ENCODE assay signal across 24 cellular contexts in the genomic region with DNA sequence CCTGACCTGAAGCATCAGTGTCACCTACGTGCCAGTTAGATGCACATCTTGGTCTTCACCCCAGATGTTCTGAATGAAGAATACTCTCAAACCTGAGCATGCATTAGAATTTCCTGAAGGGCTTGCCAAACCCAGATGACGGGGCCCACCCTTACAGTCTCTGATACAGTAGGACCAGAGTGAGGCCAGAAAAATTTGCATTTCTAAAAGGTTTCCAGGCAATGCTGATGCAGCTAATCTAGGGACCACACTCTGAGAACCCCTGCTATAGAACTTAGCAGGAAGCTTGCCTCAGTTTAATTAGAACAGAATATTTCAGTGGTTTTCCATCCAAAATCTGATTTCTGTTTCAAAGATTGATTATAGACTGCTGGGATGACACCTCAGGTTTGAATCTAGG. TPM values are rescaled to one million over a fixed set of nuclear protein-coding genes. Genes with fewer than 3 reads are reported as not detected.
DNase-seq lines count a peak whose midpoint lies in the region; ATAC-seq, FAIRE-seq and TF ChIP-seq lines count a peak whose summit lies in the region.
"Had no signal": no experiment of that assay in that cellular context is flagged by ENCODE, and none has a peak within 500 bp of the region (broad histone marks: within the 10 kb centered on the region; RNA-seq: fewer than 3 reads in every experiment).

No MANE protein-coding gene starts in this region.

- TF ChIP-seq CTCF in mammary epithelial cell (conservative IDR thresholded peaks at IDR 0.05 in 1 of 2, IDR thresholded peaks at IDR 0.05 in 1 of 2; ENCODE audit: extremely low read depth in 1 of 2, insufficient read depth in 1 of 2, low read depth in 1 of 2, low read length in 2 of 2): no peak
- TF ChIP-seq CTCF in breast epithelium (IDR thresholded peaks at IDR 0.05): no peak
- TF ChIP-seq CTCF in K562 (IDR thresholded peaks at IDR 0.05 in 2 of 3, conservative IDR thresholded peaks at IDR 0.05 in 1 of 3; ENCODE audit: insufficient read depth in 2 of 3, low read depth in 1 of 3, low read length in 3 of 3): no peak
- no peak for TF ChIP-seq CTCF in smooth muscle cell (IDR thresholded peaks at IDR 0.05; ENCODE audit: borderline replicate concordance, insufficient read depth, poor library complexity, severe bottlenecking)

- H2AFZ ChIP-seq in mammary epithelial cell (ENCODE audit: low read depth, low read length) (no peak overlapping the region), K562 (ENCODE audit: low read depth, low read length) (peak overlapping the region; percentile 98), smooth muscle cell (ENCODE audit: low read depth) (peak overlapping the region; percentile 78)
- H2AFZ ChIP-seq: parathyroid adenoma had no signal

- H3K27ac ChIP-seq in mammary epithelial cell (ENCODE audit: insufficient read depth, low read depth, low read length) (no peak overlapping the region), breast epithelium (no peak overlapping the region), K562 (ENCODE audit: extremely low read depth, low read depth, low read length) (peak overlapping the region; percentile 76; the same call in 1 of the 3 replicates), smooth muscle cell (ENCODE audit: low read depth) (peak overlapping the region; percentile 85)
- H3K27ac ChIP-seq: parathyroid adenoma, sigmoid colon had no signal

- dilution Hi-C loops in mammary epithelial cell (cut with HindIII; ENCODE audit: low sequenced_read_pairs): no loop called here

- CTCF ChIA-PET in mammary epithelial cell (lab: Charles Lee; ENCODE audit: low non-redundant PET) (no interaction called here), K562 (lab: Yijun Ruan, JAX; ENCODE audit: low intra/inter-chr PET ratio) (no interaction called here)

- H4K20me1 ChIP-seq in mammary epithelial cell (ENCODE audit: insufficient read depth, low read length) (no peaks in the 10 kb centered on the region), K562 (replicated peaks; ENCODE audit: control insufficient read depth, insufficient read depth, low read length) (no peaks in the 10 kb centered on the region), smooth muscle cell (ENCODE audit: low read depth) (no peaks in the 10 kb centered on the region)

- POLR2A ChIA-PET in K562 (lab: Yijun Ruan, JAX): no interaction called here

- peak; percentile 59 for ATAC-seq in HG03095 (IDR thresholded peaks at IDR 0.05; ENCODE audit: unreplicated experiment)
- ATAC-seq in K562: no peak
- no peak for ATAC-seq in HG02885 (IDR thresholded peaks at IDR 0.05; ENCODE audit: poor library complexity, unreplicated experiment)
- ATAC-seq in HG02970 (IDR thresholded peaks at IDR 0.05; ENCODE audit: low FRiP score, unreplicated experiment): no peak
- ATAC-seq: naive thymus-derived CD8-positive, alpha-beta T cell; T-helper 17 cell had no signal

- H3K9me1 ChIP-seq in K562 (ENCODE audit: control insufficient read depth, insufficient read depth, low read length): no peaks in the 10 kb centered on the region

- intact Hi-C loops in mammary epithelial cell (cut with micrococcal nuclease): no loop called here
- intact Hi-C loops in breast epithelium (cut with DNase I; ENCODE audit: low total_unique reads): loop anchor here (10.0 kb wide), 1 partner anchor 661 kb away; no protein-coding TSS in a partner anchor
- intact Hi-C loops in K562 (cut with micrococcal nuclease): no loop called here

- TF ChIP-seq RAD21 in K562 (CRISPR knock-in tag; conservative IDR thresholded peaks at IDR 0.05 in 1 of 2, IDR thresholded peaks at IDR 0.05 in 1 of 2): no peak

- no peak for DNase-seq in mammary epithelial cell
- no peak for DNase-seq in breast epithelium (ENCODE audit: low spot score in 2 of 2)
- no peak for DNase-seq in K562 (ENCODE audit: extremely low read depth in 1 of 4, low spot score in 3 of 4)
- no peak for DNase-seq in smooth muscle cell (lab: John Stamatoyannopoulos, UW; ENCODE audit: unreplicated experiment)
- no peak for DNase-seq in HUDEP-2 (lab: John Stamatoyannopoulos, UW; ENCODE audit: unreplicated experiment in 76 of 76)
- DNase-seq: activated gamma-delta T cell; activated T-cell treated with anti-CD3 and anti-CD28 coated beads for 4 hours; Calu3; dermis blood vessel endothelial cell; hypothalamus; islet precursor cell; naive thymus-derived CD8-positive, alpha-beta T cell; NCI-H1436; NCI-H524 treated with DMSO at 0.1 percent for 48 hours; sigmoid colon; SJCRH30; T-helper 17 cell had no signal

- peaks cover 2% of the 10 kb centered on the region for H3F3A ChIP-seq in smooth muscle cell (ENCODE audit: low read depth)

- TF ChIP-seq EP300 in K562 (IDR thresholded peaks at IDR 0.05; ENCODE audit: low read length): no peak

- no peak for TF ChIP-seq POLR2A in breast epithelium (IDR thresholded peaks at IDR 0.05)
- no peak for TF ChIP-seq POLR2A in K562 (conservative IDR thresholded peaks at IDR 0.05)

- FAIRE-seq in K562 (lab: Jason Lieb, UNC): no peak
- FAIRE-seq: A204.1, endothelial cell of umbilical vein had no signal

- H3K27me3 ChIP-seq in mammary epithelial cell (ENCODE audit: insufficient read depth, low read length) (no peaks in the 10 kb centered on the region), breast epithelium (no peaks in the 10 kb centered on the region), K562 (ENCODE audit: control insufficient read depth in 2 of 2, insufficient read depth in 2 of 2, low read length in 2 of 2) (no peaks in the 10 kb centered on the region; a peak in 1 of 5 replicates), smooth muscle cell (ENCODE audit: low read depth) (no peaks in the 10 kb centered on the region)
- H3K27me3 ChIP-seq: cardiac muscle cell, sigmoid colon, SJCRH30 had no signal

- H3K9ac ChIP-seq in mammary epithelial cell (ENCODE audit: insufficient read depth, low read length) (peak overlapping the region; percentile 8), K562 (ENCODE audit: insufficient read depth in 1 of 2, low read depth in 2 of 2, low read length in 2 of 2) (no peak overlapping the region), smooth muscle cell (ENCODE audit: low read depth) (no peak overlapping the region)
- H3K9ac ChIP-seq: parathyroid adenoma had no signal

- BruUV-seq in mammary epithelial cell (replicated peaks; lab: Mats Ljungman, UMichigan): no TSS peak
- no TSS peak for BruUV-seq in K562 (replicated peaks; lab: Mats Ljungman, UMichigan)

- H3K9me3 ChIP-seq in mammary epithelial cell (replicated peaks; ENCODE audit: insufficient read depth, low read length): no peaks in the 10 kb centered on the region
- H3K9me3 ChIP-seq in breast epithelium: no peaks in the 10 kb centered on the region
- H3K9me3 ChIP-seq in K562 (replicated peaks; ENCODE audit: control insufficient read depth, insufficient read depth, low read depth, low read length): no peaks in the 10 kb centered on the region
- H3K9me3 ChIP-seq in smooth muscle cell (replicated peaks; ENCODE audit: low read depth): no peaks in the 10 kb centered on the region
- H3K9me3 ChIP-seq: sigmoid colon, SJCRH30 had no signal

- H3K79me2 ChIP-seq in mammary epithelial cell (ENCODE audit: insufficient read depth, low read length) (no peaks in the 10 kb centered on the region), K562 (ENCODE audit: control insufficient read depth, insufficient read depth, low read length) (no peaks in the 10 kb centered on the region), smooth muscle cell (ENCODE audit: low read depth) (no peaks in the 10 kb centered on the region)
- H3K79me2 ChIP-seq: parathyroid adenoma had no signal

- in situ Hi-C loops in mammary epithelial cell (cut with MboI; ENCODE audit: low sequenced_read_pairs in 2 of 2) (no loop called here), K562 (cut with MboI) (no loop called here)

- 100% methylated on average over 2 of the region's 2 CpGs for WGBS in mammary epithelial cell (ENCODE audit: low coverage, missing lambda C conversion rate)
- 60% methylated on average over 2 of the region's 2 CpGs for WGBS in K562 (ENCODE audit: insufficient coverage, low coverage, missing lambda C conversion rate)
- WGBS in smooth muscle cell (ENCODE audit: low lambda C conversion rate): 74% methylated on average over 2 of the region's 2 CpGs

- H3K4me2 ChIP-seq in mammary epithelial cell (ENCODE audit: insufficient read depth, low read depth, low read length) (no peak overlapping the region), K562 (ENCODE audit: insufficient read depth, low read length) (no peak overlapping the region), smooth muscle cell (peak overlapping the region; percentile 27)

- H3K36me3 ChIP-seq in mammary epithelial cell (ENCODE audit: insufficient read depth, low read length) (no peaks in the 10 kb centered on the region), breast epithelium (no peaks in the 10 kb centered on the region), K562 (ENCODE audit: control insufficient read depth, insufficient read depth, low read length) (no peaks in the 10 kb centered on the region), smooth muscle cell (ENCODE audit: low read depth) (no peaks in the 10 kb centered on the region)
- H3K36me3 ChIP-seq: cardiac muscle cell, sigmoid colon, SJCRH30 had no signal

- no peak overlapping the region for H3K4me3 ChIP-seq in mammary epithelial cell (replicated peaks in 1 of 3; ENCODE audit: insufficient read depth in 1 of 3, low read depth in 2 of 3, low read length in 3 of 3)
- H3K4me3 ChIP-seq in breast epithelium: no peak overlapping the region
- no peak overlapping the region for H3K4me3 ChIP-seq in K562
- H3K4me3 ChIP-seq in smooth muscle cell: no peak overlapping the region
- H3K4me3 ChIP-seq: cardiac muscle cell, sigmoid colon had no signal

- H3K4me1 ChIP-seq in mammary epithelial cell (ENCODE audit: insufficient read depth, low read length) (peaks cover 8% of the 10 kb centered on the region), breast epithelium (no peaks in the 10 kb centered on the region), K562 (replicated peaks in 1 of 2; ENCODE audit: control insufficient read depth in 2 of 2, insufficient read depth in 2 of 2, low read length in 2 of 2) (peaks cover 0 to 21% of the 10 kb centered on the region in 2 experiments; a peak in 3 of 5 replicates), smooth muscle cell (ENCODE audit: low read depth) (peaks cover 21% of the 10 kb centered on the region)
- H3K4me1 ChIP-seq: parathyroid adenoma, sigmoid colon had no signal

RNA-seq across cellular contexts. Expression of a gene that starts 9.9 kb away (rescaled TPM):
- total RNA-seq in mammary epithelial cell (10 to 100 TPM; 12.3 to 13.1 TPM), breast epithelium (10 to 100 TPM; 18.4 to 22.9 (median 22.5) TPM), K562 (2014; rRNA removed) (5.8 and 6.5 TPM in 2 replicates), K562 (2014; rRNA removed; fragmentation: Illumina TruSeq; extraction: Trizol) (9.9 and 10.6 TPM in 2 replicates), K562 (2015; rRNA removed; fragmentation: Illumina TruSeq; extraction: Trizol) (6.9 and 7.2 TPM in 2 replicates), K562 (2021) (10.3 and 12.2 TPM in 2 replicates), smooth muscle cell (19.4 and 37.7 TPM in 2 replicates)
- polyA plus RNA-seq in mammary epithelial cell (10.5 TPM), K562 (2011; rRNA removed) (19.8 and 20.0 TPM in 2 replicates), K562 (2014; fragmentation: Illumina TruSeq; extraction: Trizol) (10.6 and 11.5 TPM in 2 replicates), K562 (2014; fragmentation: Nextera tagmentation; extraction: Ambion mirVana) (1 to 10 TPM; 3.0 to 4.7 TPM), K562 (2014; rRNA removed) (8.6 and 10.1 TPM in 2 replicates), smooth muscle cell (30.3 and 34.6 TPM in 2 replicates)
- 4.0 TPM for polyA minus RNA-seq in mammary epithelial cell
- 13.7 and 21.8 TPM in 2 replicates for total RNA-seq in K562 (2011; cell fraction: chromatin; rRNA removed; ENCODE audit: low replicate concordance)
- total RNA-seq in K562 (2011; cell fraction: nucleolus; rRNA removed): 8.5 and 9.9 TPM in 2 replicates
- 13.1 and 19.8 TPM in 2 replicates for total RNA-seq in K562 (2011; cell fraction: nucleoplasm; rRNA removed)
- polyA plus RNA-seq in K562 (2011; cell fraction: cytosol; rRNA removed): 4.7 and 11.9 TPM in 2 replicates
- polyA plus RNA-seq in K562 (2011; cell fraction: nucleus; rRNA removed): 4.7 and 6.4 TPM in 2 replicates
- 8.7 and 23.3 TPM in 2 replicates for polyA plus RNA-seq in K562 (2012)
- polyA minus RNA-seq in K562 (2011; rRNA and poly(A)+ RNA removed): 15.5 and 19.3 TPM in 2 replicates
- polyA minus RNA-seq in K562 (2011; cell fraction: cytosol; rRNA and poly(A)+ RNA removed): 5.9 and 8.3 TPM in 2 replicates
- polyA minus RNA-seq in K562 (2011; cell fraction: nucleus; rRNA and poly(A)+ RNA removed): 9.8 and 16.2 TPM in 2 replicates

Comparison
In these comparisons a context has a peak if more than half of its experiments do, and no peak if none do; other contexts are left out.
1. H3K27ac ChIP-seq: peak in K562 (single experiment) and smooth muscle cell (single experiment); none in mammary epithelial cell (single experiment) and breast epithelium (0 of 2).